15 cellular contexts compared by ENCODE assay signal in the genomic region with DNA sequence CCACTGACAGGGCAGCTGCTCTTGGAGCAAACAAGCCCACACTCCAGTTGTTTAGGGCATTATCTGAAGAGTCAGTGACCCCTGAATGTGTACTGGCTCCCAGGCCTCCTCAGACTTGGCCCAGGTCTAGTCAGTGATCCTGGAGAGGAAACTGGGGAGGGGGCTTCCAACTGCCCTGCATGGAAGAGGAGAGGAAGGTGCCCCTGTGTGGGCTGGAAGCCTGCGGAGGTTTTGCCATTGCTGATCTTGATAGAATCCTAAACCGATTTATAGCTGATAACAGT.
DNase-seq lines count a peak whose midpoint lies in the region; ATAC-seq, FAIRE-seq and TF ChIP-seq lines count a peak whose summit lies in the region.
"Had no signal": no experiment of that assay in that cellular context is flagged by ENCODE, and none has a peak within 500 bp of the region (broad histone marks: within the 10 kb centered on the region; RNA-seq: fewer than 3 reads in every experiment).

No MANE protein-coding gene starts in this region.

- H3K36me3 Mint-ChIP-seq in Calu3 (ENCODE audit: insufficient read depth, unreplicated experiment) = peaks cover 12% of the 10 kb centered on the region
- H3K36me3 Mint-ChIP-seq in activated T-helper 17 cell treated with anti-CD3 and anti-CD28 coated beads, Interleukin-2, amount 50 U/mL, for 72 hours (ENCODE audit: low read depth) = peaks cover 68% of the 10 kb centered on the region
- H3K36me3 Mint-ChIP-seq: IgD-negative memory B cell had no signal

- POLR2A ChIA-PET in HepG2 (lab: Yijun Ruan, JAX) = interaction anchor here (0.6 to 4.3 kb wide), 3 partner anchors 24 to 75 kb away, joined by 3 to 26 read pairs (median 5); no protein-coding TSS in a partner anchor

- peak overlapping the region; percentile 19 for H3K27ac Mint-ChIP-seq in Calu3 (ENCODE audit: unreplicated experiment)
- H3K27ac Mint-ChIP-seq in activated T-helper 17 cell treated with anti-CD3 and anti-CD28 coated beads, Interleukin-2, amount 50 U/mL, for 72 hours = peak overlapping the region; percentile 70

- H3K9me3 Mint-ChIP-seq in Calu3 (ENCODE audit: low read depth, unreplicated experiment) = no peaks in the 10 kb centered on the region
- H3K9me3 Mint-ChIP-seq in activated T-helper 17 cell treated with anti-CD3 and anti-CD28 coated beads, Interleukin-2, amount 50 U/mL, for 72 hours = no peaks in the 10 kb centered on the region
- H3K9me3 Mint-ChIP-seq: CD14-positive monocyte, IgD-negative memory B cell had no signal

- H3K36me3 ChIP-seq in HepG2 (replicated peaks in 1 of 2; ENCODE audit: control insufficient read depth in 1 of 2, insufficient read depth in 2 of 2, low read length in 2 of 2) (peaks cover 39 to 61% of the 10 kb centered on the region in 2 experiments), stomach (peaks cover 13 to 66% (median 55%) of the 10 kb centered on the region in 4 donors), gastroesophageal sphincter (peaks cover 0 to 33% of the 10 kb centered on the region in 2 donors)
- H3K36me3 ChIP-seq: HAP-1 had no signal

- H3K27ac ChIP-seq in HepG2 (ENCODE audit: extremely low read length, insufficient read depth, low read length) (no peak overlapping the region), stomach (no peak overlapping the region), gastroesophageal sphincter (no peak overlapping the region)
- H3K27ac ChIP-seq: HL-60, PC-9, RWPE1 had no signal

- 79% methylated on average over 2 of the region's 2 CpGs for WGBS in HepG2 (ENCODE audit: low lambda C conversion rate)
- 39 to 89% (median 68%) methylated on average over 2 of the region's 2 CpGs for WGBS in stomach, 5 donors
- WGBS in gastroesophageal sphincter (ENCODE audit: low coverage in 1 of 2), 2 donors = 100% methylated on average over 1 of the region's 2 CpGs; no CpG with 5 or more reads in 1 of the 2 donors

- intact Hi-C loops in Calu3 (cut with micrococcal nuclease; ENCODE audit: unreplicated experiment) = loop anchor here (1.0 to 5.0 kb wide), 4 partner anchors 38 to 565 kb away; no protein-coding TSS in a partner anchor
- intact Hi-C loops in HepG2 (cut with micrococcal nuclease; ENCODE audit: unreplicated experiment) = loop anchor here (1.0 to 2.0 kb wide), 6 partner anchors 18 to 565 kb away; no protein-coding TSS in a partner anchor
- intact Hi-C loops in stomach (cut with DNase I; ENCODE audit: low total_unique reads) = loop anchor here (10.0 kb wide), 1 partner anchor 336 kb away; no protein-coding TSS in a partner anchor

- H3K4me3 ChIP-seq in HepG2 (replicated peaks in 1 of 3; ENCODE audit: insufficient read depth in 1 of 3, low read depth in 2 of 3, low read length in 3 of 3) = no peak overlapping the region
- H3K4me3 ChIP-seq in stomach = no peak overlapping the region
- no peak overlapping the region for H3K4me3 ChIP-seq in gastroesophageal sphincter
- H3K4me3 ChIP-seq: HAP-1, PC-9 had no signal

- no peak for ATAC-seq in activated T-helper 17 cell treated with anti-CD3 and anti-CD28 coated beads, Interleukin-2, amount 50 U/mL, for 72 hours (replicated peaks)
- ATAC-seq in HepG2 (no peak), gastroesophageal sphincter (no peak)

- H3K4me2 ChIP-seq in HepG2 (ENCODE audit: low read depth, low read length) = no peak overlapping the region
- H3K4me2 ChIP-seq: PC-9 had no signal

- TF ChIP-seq CTCF in Calu3 (IDR thresholded peaks at IDR 0.05; ENCODE audit: unreplicated experiment) (no peak), HepG2 (CRISPR knock-in tag; IDR thresholded peaks at IDR 0.05) (no peak), stomach (IDR thresholded peaks at IDR 0.05) (no peak), gastroesophageal sphincter (IDR thresholded peaks at IDR 0.05) (no peak)

- no peak for FAIRE-seq in HepG2 (lab: Jason Lieb, UNC)
- FAIRE-seq: G401.6 had no signal

- no peaks in the 10 kb centered on the region for H3K27me3 Mint-ChIP-seq in Calu3 (ENCODE audit: unreplicated experiment)
- H3K27me3 Mint-ChIP-seq in activated T-helper 17 cell treated with anti-CD3 and anti-CD28 coated beads, Interleukin-2, amount 50 U/mL, for 72 hours = no peaks in the 10 kb centered on the region
- H3K27me3 Mint-ChIP-seq: IgD-negative memory B cell had no signal

- BruUV-seq in Calu3 (replicated peaks; lab: Mats Ljungman, UMichigan) (no TSS peak), HepG2 (replicated peaks; lab: Mats Ljungman, UMichigan) (no TSS peak)

- DNase-seq in Calu3 (no peak), HepG2 (ENCODE audit: low spot score) (no peak), stomach (peak; percentile 10), T1000 (lab: John Stamatoyannopoulos, UW) (no peak), activated gamma-delta T cell (lab: John Stamatoyannopoulos, UW) (no peak)
- DNase-seq: SIG-M5 had no signal

- TF ChIP-seq RAD21 in HepG2 (CRISPR knock-in tag; IDR thresholded peaks at IDR 0.05) = no peak

- no peaks in the 10 kb centered on the region for H3K9me3 ChIP-seq in HepG2 (ENCODE audit: low read length)
- H3K9me3 ChIP-seq in stomach = no peaks in the 10 kb centered on the region
- H3K9me3 ChIP-seq in gastroesophageal sphincter = no peaks in the 10 kb centered on the region
- H3K9me3 ChIP-seq: HAP-1 had no signal

- peaks cover 3% of the 10 kb centered on the region; the same call in 1 of the 2 replicates for H4K20me1 ChIP-seq in HepG2 (ENCODE audit: insufficient read depth, low read length)

- TF ChIP-seq POLR2A in HepG2 (IDR thresholded peaks at IDR 0.05; ENCODE audit: insufficient read depth in 1 of 2, low read depth in 2 of 2, low read length in 2 of 2) (no peak), stomach (IDR thresholded peaks at IDR 0.05) (no peak), gastroesophageal sphincter (IDR thresholded peaks at IDR 0.05) (no peak)

- H3K4me1 ChIP-seq in HepG2 (ENCODE audit: insufficient read depth, low read length) (peaks cover 24% of the 10 kb centered on the region), stomach (peaks cover 0 to 5% (median 4%) of the 10 kb centered on the region in 4 donors), gastroesophageal sphincter (no peaks in the 10 kb centered on the region)
- H3K4me1 ChIP-seq: HAP-1 had no signal

- TF ChIP-seq EP300 in HepG2 (IDR thresholded peaks at IDR 0.05; ENCODE audit: low read depth in 2 of 2, low read length in 2 of 2) (no peak), HepG2 (CRISPR knock-in tag; IDR thresholded peaks at IDR 0.05; ENCODE audit: borderline replicate concordance) (no peak), stomach (IDR thresholded peaks at IDR 0.05) (no peak), gastroesophageal sphincter (IDR thresholded peaks at IDR 0.05) (no peak)

- no peak overlapping the region for H3K4me3 Mint-ChIP-seq in Calu3 (ENCODE audit: low read depth, unreplicated experiment)
- H3K4me3 Mint-ChIP-seq in activated T-helper 17 cell treated with anti-CD3 and anti-CD28 coated beads, Interleukin-2, amount 50 U/mL, for 72 hours = no peak overlapping the region
- H3K4me3 Mint-ChIP-seq: CD14-positive monocyte had no signal

- H2AFZ ChIP-seq in HepG2 (ENCODE audit: low read length) = no peak overlapping the region
- H2AFZ ChIP-seq: PC-9 had no signal

- no peaks in the 10 kb centered on the region for H3K27me3 ChIP-seq in HepG2 (ENCODE audit: control insufficient read depth in 1 of 2, insufficient read depth in 2 of 2, low read length in 2 of 2)
- H3K27me3 ChIP-seq in stomach = no peaks in the 10 kb centered on the region
- no peaks in the 10 kb centered on the region for H3K27me3 ChIP-seq in gastroesophageal sphincter

- peaks cover 15% of the 10 kb centered on the region for H3K4me1 Mint-ChIP-seq in Calu3 (ENCODE audit: low read depth, unreplicated experiment)
- peaks cover 4% of the 10 kb centered on the region for H3K4me1 Mint-ChIP-seq in activated T-helper 17 cell treated with anti-CD3 and anti-CD28 coated beads, Interleukin-2, amount 50 U/mL, for 72 hours
- H3K4me1 Mint-ChIP-seq: CD14-positive monocyte, IgD-negative memory B cell had no signal

- in situ Hi-C loops in HepG2 (cut with HindIII; ENCODE audit: extremely low pct_ligation_motif_present, low pct_unique_long_range_greater_than_20kb) = loop anchor here (10.0 kb wide), 2 partner anchors 326 to 566 kb away; no protein-coding TSS in a partner anchor

- CTCF ChIA-PET in Calu3 (lab: Charles Lee) = interaction anchor here (0.6 to 2.8 kb wide), 27 partner anchors 10 to 570 kb away, joined by 3 to 35 read pairs (median 5); no protein-coding TSS in a partner anchor
- CTCF ChIA-PET in HepG2 (lab: Yijun Ruan, JAX; ENCODE audit: low intra/inter-chr PET ratio, low total read pairs) = interaction anchor here (0.7 to 3.0 kb wide), 13 partner anchors 19 to 565 kb away, joined by 3 to 52 read pairs (median 8); no protein-coding TSS in a partner anchor

- H3K79me2 ChIP-seq in HepG2 (ENCODE audit: insufficient read depth, low read length) = no peaks in the 10 kb centered on the region

- H3K9ac ChIP-seq in HepG2 (ENCODE audit: insufficient read depth, low read depth, low read length) = no peak overlapping the region

TF ChIP-seq in HepG2, 621 proteins besides CTCF, POLR2A, EP300 and RAD21 (continues in another document):
- TF ChIP-seq PHB2 (IDR thresholded peaks at IDR 0.05; ENCODE audit: partially characterized antibody) = no peak
